In genomic region chr14:61636792-61637191, GRCh38 we compare ENCODE assay signal across 1 cellular context.
TF ChIP-seq lines count a peak whose summit lies in the region.

No MANE protein-coding gene starts in this region.

TF ChIP-seq in HEK293, 187 proteins besides CTCF, POLR2A, EP300 and RAD21 (continued from another document):
- no peak for TF ChIP-seq ELK4 (IDR thresholded peaks at IDR 0.05; ENCODE audit: borderline replicate concordance, low read depth, low read length)
